Comparison of ENCODE assay signal across 14 cellular contexts in genomic region chr4:71570492-71570891, GRCh38.
"Had no signal": no experiment of that assay in that cellular context is flagged by ENCODE, and none has a peak within 500 bp of the region (broad histone marks: within the 10 kb centered on the region; RNA-seq: fewer than 3 reads in every experiment).

No MANE protein-coding gene starts in this region.

- H3K36me3 ChIP-seq: lower lobe of right lung, stomach, thoracic aorta had no signal

- H3K4me3 Mint-ChIP-seq: activated CD8-positive, alpha-beta T cell treated with anti-CD3 and anti-CD28 coated beads, Interleukin-2, amount 10 ng/mL, durations not matched to agents 7 days and 5 days; activated T-helper 1 cell treated with anti-CD3 and anti-CD28 coated beads, Interleukin-12 subunit alpha, Interleukin-12 subunit beta, Interleukin-2, Interleukin-4 antibody, amounts not matched to agents 30 ng/mL and 10 ng/mL and 1 ng/mL, durations not matched to agents 14 hours and 24 hours and 36 hours; natural killer cell; T-helper 2 cell treated with Interferon-gamma antibody and Interleukin-4, amounts not matched to agents 5 μg/mL and 100 μg/mL, for 36 hours had no signal

- ATAC-seq: activated CD8-positive, alpha-beta T cell treated with anti-CD3 and anti-CD28 coated beads, Interleukin-2, amount 10 ng/mL, durations not matched to agents 7 days and 5 days; body of pancreas; lower lobe of right lung; natural killer cell had no signal

- H3K27ac Mint-ChIP-seq: activated CD8-positive, alpha-beta T cell treated with anti-CD3 and anti-CD28 coated beads, Interleukin-2, amount 10 ng/mL, durations not matched to agents 7 days and 5 days; activated T-helper 1 cell treated with anti-CD3 and anti-CD28 coated beads, Interleukin-12 subunit alpha, Interleukin-12 subunit beta, Interleukin-2, Interleukin-4 antibody, amounts not matched to agents 30 ng/mL and 10 ng/mL and 1 ng/mL, durations not matched to agents 14 hours and 24 hours and 36 hours; natural killer cell; T-helper 2 cell treated with Interferon-gamma antibody and Interleukin-4, amounts not matched to agents 5 μg/mL and 100 μg/mL, for 36 hours had no signal

- H3K27me3 ChIP-seq: body of pancreas, stomach had no signal

- H3K9me3 ChIP-seq: body of pancreas, lower lobe of right lung, stomach, thoracic aorta had no signal

- H3K4me1 ChIP-seq: body of pancreas, lower lobe of right lung had no signal

- H3K9me3 Mint-ChIP-seq: activated T-helper 1 cell treated with anti-CD3 and anti-CD28 coated beads, Interleukin-12 subunit alpha, Interleukin-12 subunit beta, Interleukin-2, Interleukin-4 antibody, amounts not matched to agents 30 ng/mL and 10 ng/mL and 1 ng/mL, durations not matched to agents 14 hours and 24 hours and 36 hours; natural killer cell; T-helper 2 cell treated with Interferon-gamma antibody and Interleukin-4, amounts not matched to agents 5 μg/mL and 100 μg/mL, for 36 hours had no signal

- DNase-seq: activated CD4-positive, alpha-beta T cell treated with anti-CD3 and anti-CD28 coated beads for 48 hours; activated CD8-positive, alpha-beta T cell treated with anti-CD3 and anti-CD28 coated beads, Interleukin-2, amount 10 ng/mL, durations not matched to agents 7 days and 5 days; activated naive CD4-positive, alpha-beta T cell; body of pancreas; effector memory CD4-positive, alpha-beta T cell; left cardiac atrium; lower lobe of right lung; natural killer cell; stimulated activated CD4-positive, alpha-beta T cell treated with anti-CD3 and anti-CD28 coated beads, Interleukin-4, amount 100 ng/mL, for 1 hour; stomach; SW 1271 had no signal

- H3K27ac ChIP-seq: body of pancreas, lower lobe of right lung, stomach, thoracic aorta had no signal

- H3K36me3 Mint-ChIP-seq: natural killer cell had no signal

- H3K4me3 ChIP-seq: body of pancreas, lower lobe of right lung, stomach, thoracic aorta had no signal

- H3K4me1 Mint-ChIP-seq: natural killer cell had no signal
